ENCODE assay signal across 11 cellular contexts in the genomic region with DNA sequence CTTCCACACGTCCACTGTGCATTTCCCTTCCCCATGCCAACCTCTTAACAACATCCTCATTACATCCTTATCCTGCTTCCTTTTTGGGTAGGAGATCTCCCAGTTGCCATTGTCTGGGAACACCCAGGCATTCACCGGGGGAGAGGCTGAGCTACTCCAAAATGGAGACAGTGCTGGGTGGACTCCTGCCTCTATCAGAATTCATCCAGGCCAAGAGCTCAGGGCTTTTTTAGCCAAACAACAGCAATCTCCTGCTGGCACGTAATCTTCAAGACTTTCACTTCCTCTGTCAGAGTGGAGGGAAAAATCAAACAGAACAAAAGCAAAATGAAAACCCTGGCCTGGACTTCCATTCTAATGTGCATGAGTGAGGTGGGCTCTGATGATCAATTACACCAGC.
DNase-seq lines count a peak whose midpoint lies in the region; ATAC-seq, FAIRE-seq and TF ChIP-seq lines count a peak whose summit lies in the region.
"Had no signal": no experiment of that assay in that cellular context is flagged by ENCODE, and none has a peak within 500 bp of the region (broad histone marks: within the 10 kb centered on the region; RNA-seq: fewer than 3 reads in every experiment).

No MANE protein-coding gene starts in this region.

- no peaks in the 10 kb centered on the region for H4K20me1 ChIP-seq in GM12878 (ENCODE audit: control insufficient read depth, insufficient read depth)

- CTCF ChIA-PET in GM12878 (lab: Yijun Ruan, JAX): interaction anchor here (0.6 to 1.3 kb wide), 7 partner anchors 8 to 495 kb away, joined by 3 to 4 read pairs (median 3); no protein-coding TSS in a partner anchor

- 0% methylated on average over 3 of the region's 3 CpGs for WGBS in GM12878 (ENCODE audit: insufficient coverage, insufficient replicate concordance, low lambda C conversion rate, missing lambda C conversion rate)
- 16 to 23% methylated on average over 3 of the region's 3 CpGs for WGBS in lower leg skin, 2 donors

- H3K9ac ChIP-seq in GM12878 (ENCODE audit: control insufficient read depth, insufficient read depth, low read length): no peak overlapping the region

- H3K4me2 ChIP-seq in GM12878 (ENCODE audit: control insufficient read depth, insufficient read depth): no peak overlapping the region

- no peak for TF ChIP-seq CTCF in GM12878 (IDR thresholded peaks at IDR 0.05 in 2 of 3, conservative IDR thresholded peaks at IDR 0.05 in 1 of 3; ENCODE audit: control insufficient read depth in 2 of 3, extremely low read depth in 1 of 3, insufficient read depth in 1 of 3, low read depth in 3 of 3, low read length in 3 of 3)
- no peak for TF ChIP-seq CTCF in lower leg skin (IDR thresholded peaks at IDR 0.05)

- no TSS peak for BruUV-seq in GM12878 (replicated peaks; lab: Mats Ljungman, UMichigan)

- no peaks in the 10 kb centered on the region; the same call in 1 of the 2 replicates for H3K79me2 ChIP-seq in GM12878 (ENCODE audit: control insufficient read depth, insufficient read depth, low read length)

- intact Hi-C loops in GM12878 (cut with micrococcal nuclease; ENCODE audit: unreplicated experiment) (no loop called here), lower leg skin (cut with DNase I; ENCODE audit: low total_unique reads) (no loop called here)

- RAD21 ChIA-PET in GM12878 (lab: Charles Lee; ENCODE audit: unreplicated experiment): interaction anchor here (0.8 to 1.3 kb wide), 4 partner anchors 41 to 192 kb away, joined by 3 to 4 read pairs (median 3); no protein-coding TSS in a partner anchor

- peaks cover 18% of the 10 kb centered on the region for H3K4me1 ChIP-seq in GM12878 (ENCODE audit: control insufficient read depth, insufficient read depth, low read length)

- H3K4me3 ChIP-seq in GM12878 (no peak overlapping the region), lower leg skin (ENCODE audit: low read depth, poor library complexity, severe bottlenecking) (no peak overlapping the region)

- TF ChIP-seq EP300 in GM12878 (IDR thresholded peaks at IDR 0.05; ENCODE audit: borderline replicate concordance in 1 of 2, control insufficient read depth in 1 of 2, low read depth in 2 of 2, low read length in 2 of 2): peak; percentile 60 to 77; a peak in 2 of 4 replicates

- no peaks in the 10 kb centered on the region for H3K36me3 ChIP-seq in GM12878 (ENCODE audit: control insufficient read depth in 2 of 2, insufficient read depth in 2 of 2, low read length in 1 of 2)

- TF ChIP-seq RAD21 in GM12878 (IDR thresholded peaks at IDR 0.05; ENCODE audit: insufficient read depth, low read depth, low read length): no peak

- ATAC-seq in GM18907 (IDR thresholded peaks at IDR 0.05; ENCODE audit: unreplicated experiment): peak; percentile 72
- peak; percentile 83 for ATAC-seq in HG03139 (IDR thresholded peaks at IDR 0.05; ENCODE audit: unreplicated experiment)
- ATAC-seq in GM12878: peak; percentile 87

- TF ChIP-seq POLR2A in GM12878 (IDR thresholded peaks at IDR 0.05; ENCODE audit: low read depth, low read length) (no peak), lower leg skin (IDR thresholded peaks at IDR 0.05) (no peak)

- no peaks in the 10 kb centered on the region for H3K27me3 ChIP-seq in GM12878 (replicated peaks in 1 of 2; ENCODE audit: control insufficient read depth in 2 of 2, insufficient read depth in 2 of 2, low read length in 1 of 2)

- peak overlapping the region; percentile 35 for H3K27ac ChIP-seq in GM12878 (ENCODE audit: control insufficient read depth, insufficient read depth)

- peak overlapping the region; percentile 47; the same call in 1 of the 2 replicates for H2AFZ ChIP-seq in GM12878 (ENCODE audit: control insufficient read depth, low read depth, low read length)

- SMC1A ChIA-PET in GM12878 (lab: Charles Lee; ENCODE audit: uncharacterized antibody, unreplicated experiment): interaction anchor here (0.5 to 1.6 kb wide), 14 partner anchors 8 to 130 kb away, joined by 3 to 6 read pairs (median 4); no protein-coding TSS in a partner anchor

- H3K9me3 ChIP-seq in GM12878 (replicated peaks; ENCODE audit: control insufficient read depth, insufficient read depth, low read length): no peaks in the 10 kb centered on the region; the same call in 2 of the 3 replicates

- POLR2A ChIA-PET in GM12878 (lab: Charles Lee): no interaction called here

- in situ Hi-C loops in GM12878 (cut with MboI): no loop called here

- peak; percentile 56 for FAIRE-seq in GM12878 (lab: Jason Lieb, UNC)

- peak; percentile 43 for DNase-seq in GM12878 (ENCODE audit: low read depth, low spot score)
- DNase-seq in pons (ENCODE audit: low spot score): peak; percentile 39
- no peak for DNase-seq in lower leg skin (ENCODE audit: low spot score in 2 of 2)
- no peak for DNase-seq in HUDEP-2 (lab: John Stamatoyannopoulos, UW; ENCODE audit: unreplicated experiment in 76 of 76)
- DNase-seq in NCI-H187 treated with DMSO at 0.1 percent for 48 hours (lab: John Stamatoyannopoulos, UW): no peak
- no peak for DNase-seq in middle frontal gyrus (ENCODE audit: extremely low spot score, low spot score)
- DNase-seq: foreskin fibroblast; NCI-H2029 treated with DMSO at 0.1 percent for 48 hours; stimulated activated CD4-positive, alpha-beta T cell treated with anti-CD3 and anti-CD28 coated beads, Interleukin-12 subunit alpha, Interleukin-12 subunit beta, amount 100 ng/mL, for 4 hours had no signal

TF ChIP-seq in GM12878, 131 proteins besides CTCF, POLR2A, EP300 and RAD21 (continues in another document):
- TF ChIP-seq SMAD5 (IDR thresholded peaks at IDR 0.05; ENCODE audit: low read depth) (no peak), ATF7 (IDR thresholded peaks at IDR 0.05; ENCODE audit: low read depth) (peak; percentile 42; the same call in 1 of the 2 replicates), JUND (IDR thresholded peaks at IDR 0.05; ENCODE audit: low read depth, low read length) (no peak), NFYA (IDR thresholded peaks at IDR 0.05; ENCODE audit: borderline replicate concordance, low read depth, low read length) (no peak), HDAC6 (IDR thresholded peaks at IDR 0.05; ENCODE audit: unreplicated experiment) (no peak), MYB (IDR thresholded peaks at IDR 0.05; ENCODE audit: borderline replicate concordance, low read depth, low read length) (no peak), POLR2AphosphoS2 (IDR thresholded peaks at IDR 0.05; ENCODE audit: low read depth, low read length) (no peak), SMC3 (IDR thresholded peaks at IDR 0.05; ENCODE audit: borderline replicate concordance, low read length) (no peak), MTA3 (IDR thresholded peaks at IDR 0.05; ENCODE audit: borderline replicate concordance, low read length) (no peak), SPI1 (IDR thresholded peaks at IDR 0.05; ENCODE audit: borderline replicate concordance, insufficient read depth, low read depth, low read length) (peak; percentile 98), EZH2 (IDR thresholded peaks at IDR 0.05; ENCODE audit: borderline replicate concordance, control insufficient read depth, low read depth, low read length) (no peak), BHLHE40 (IDR thresholded peaks at IDR 0.05; ENCODE audit: borderline replicate concordance in 1 of 2, low read depth in 2 of 2, low read length in 1 of 2) (peak; percentile 28 to 29; a peak in 1 of 4 replicates), HCFC1 (IDR thresholded peaks at IDR 0.05; ENCODE audit: low read length) (no peak), SUPT20H (IDR thresholded peaks at IDR 0.05; ENCODE audit: borderline replicate concordance, control insufficient read depth, low read depth, low read length) (no peak)
- TF ChIP-seq, protein P1, sequence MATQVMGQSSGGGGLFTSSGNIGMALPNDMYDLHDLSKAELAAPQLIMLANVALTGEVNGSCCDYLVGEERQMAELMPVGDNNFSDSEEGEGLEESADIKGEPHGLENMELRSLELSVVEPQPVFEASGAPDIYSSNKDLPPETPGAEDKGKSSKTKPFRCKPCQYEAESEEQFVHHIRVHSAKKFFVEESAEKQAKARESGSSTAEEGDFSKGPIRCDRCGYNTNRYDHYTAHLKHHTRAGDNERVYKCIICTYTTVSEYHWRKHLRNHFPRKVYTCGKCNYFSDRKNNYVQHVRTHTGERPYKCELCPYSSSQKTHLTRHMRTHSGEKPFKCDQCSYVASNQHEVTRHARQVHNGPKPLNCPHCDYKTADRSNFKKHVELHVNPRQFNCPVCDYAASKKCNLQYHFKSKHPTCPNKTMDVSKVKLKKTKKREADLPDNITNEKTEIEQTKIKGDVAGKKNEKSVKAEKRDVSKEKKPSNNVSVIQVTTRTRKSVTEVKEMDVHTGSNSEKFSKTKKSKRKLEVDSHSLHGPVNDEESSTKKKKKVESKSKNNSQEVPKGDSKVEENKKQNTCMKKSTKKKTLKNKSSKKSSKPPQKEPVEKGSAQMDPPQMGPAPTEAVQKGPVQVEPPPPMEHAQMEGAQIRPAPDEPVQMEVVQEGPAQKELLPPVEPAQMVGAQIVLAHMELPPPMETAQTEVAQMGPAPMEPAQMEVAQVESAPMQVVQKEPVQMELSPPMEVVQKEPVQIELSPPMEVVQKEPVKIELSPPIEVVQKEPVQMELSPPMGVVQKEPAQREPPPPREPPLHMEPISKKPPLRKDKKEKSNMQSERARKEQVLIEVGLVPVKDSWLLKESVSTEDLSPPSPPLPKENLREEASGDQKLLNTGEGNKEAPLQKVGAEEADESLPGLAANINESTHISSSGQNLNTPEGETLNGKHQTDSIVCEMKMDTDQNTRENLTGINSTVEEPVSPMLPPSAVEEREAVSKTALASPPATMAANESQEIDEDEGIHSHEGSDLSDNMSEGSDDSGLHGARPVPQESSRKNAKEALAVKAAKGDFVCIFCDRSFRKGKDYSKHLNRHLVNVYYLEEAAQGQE (IDR thresholded peaks at IDR 0.05; ENCODE audit: low read depth, low read length): no peak
- TF ChIP-seq, protein P2, sequence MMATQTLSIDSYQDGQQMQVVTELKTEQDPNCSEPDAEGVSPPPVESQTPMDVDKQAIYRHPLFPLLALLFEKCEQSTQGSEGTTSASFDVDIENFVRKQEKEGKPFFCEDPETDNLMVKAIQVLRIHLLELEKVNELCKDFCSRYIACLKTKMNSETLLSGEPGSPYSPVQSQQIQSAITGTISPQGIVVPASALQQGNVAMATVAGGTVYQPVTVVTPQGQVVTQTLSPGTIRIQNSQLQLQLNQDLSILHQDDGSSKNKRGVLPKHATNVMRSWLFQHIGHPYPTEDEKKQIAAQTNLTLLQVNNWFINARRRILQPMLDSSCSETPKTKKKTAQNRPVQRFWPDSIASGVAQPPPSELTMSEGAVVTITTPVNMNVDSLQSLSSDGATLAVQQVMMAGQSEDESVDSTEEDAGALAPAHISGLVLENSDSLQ (IDR thresholded peaks at IDR 0.05): no peak

Comparison
In these comparisons a context has a peak if more than half of its experiments do, and no peak if none do; other contexts are left out.
1. DNase-seq: peak in GM12878 (single experiment) and pons (single experiment); none in lower leg skin (0 of 2), HUDEP-2 (0 of 76), NCI-H187 treated with DMSO at 0.1 percent for 48 hours (single experiment) and middle frontal gyrus (single experiment).
2. Peak in every context shown above with its lines, with median percentiles within 50 percentile points of each other: ATAC-seq.